ENCODE assay signal across 11 cellular contexts in the genomic region with DNA sequence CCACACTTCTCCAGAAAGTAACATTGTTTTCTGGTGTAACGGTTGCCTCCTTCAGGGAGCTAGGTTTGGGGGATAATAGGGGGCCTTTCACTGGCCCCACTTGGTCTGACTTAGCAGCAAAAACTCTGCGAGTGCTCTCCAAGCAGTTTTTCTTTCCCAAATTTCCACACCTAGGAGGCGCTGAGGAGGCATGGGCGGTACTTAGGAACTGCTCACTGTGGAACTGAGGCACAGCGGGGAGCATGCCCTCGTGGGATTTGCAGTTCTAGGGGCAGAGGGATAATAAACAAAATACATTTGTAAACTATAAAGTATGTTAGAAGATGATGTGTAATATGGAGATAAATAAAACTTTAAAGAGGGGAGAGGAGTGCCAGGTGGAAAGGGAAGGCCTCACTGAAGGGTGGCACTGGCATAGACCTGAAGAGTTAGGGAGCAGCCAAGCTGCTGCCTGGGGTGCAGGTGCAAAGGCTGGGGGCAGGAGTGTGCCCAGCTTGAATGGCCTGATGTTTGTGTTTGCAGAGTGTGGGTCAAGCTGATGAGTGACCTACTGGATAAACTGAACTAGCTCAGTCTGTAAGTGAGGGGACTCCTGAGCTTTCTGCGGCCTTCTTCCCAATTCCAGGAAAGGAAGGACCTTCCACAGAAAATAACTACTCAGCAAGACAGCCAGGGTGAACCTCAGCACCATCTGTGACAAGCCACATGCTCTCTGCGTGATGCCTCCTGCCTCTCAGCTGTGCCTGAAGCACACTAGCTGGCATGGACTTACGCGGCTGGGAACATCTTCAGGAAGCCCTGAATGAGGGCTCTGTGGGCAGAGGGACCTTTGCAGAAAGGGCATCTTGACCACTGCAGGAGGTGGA. TPM values are rescaled to one million over a fixed set of nuclear protein-coding genes. Genes with fewer than 3 reads are reported as not detected.
DNase-seq lines count a peak whose midpoint lies in the region; ATAC-seq and TF ChIP-seq lines count a peak whose summit lies in the region.
"Had no signal": no experiment of that assay in that cellular context is flagged by ENCODE, and none has a peak within 500 bp of the region (broad histone marks: within the 10 kb centered on the region; RNA-seq: fewer than 3 reads in every experiment).

No MANE protein-coding gene starts in this region.

- no peaks in the 10 kb centered on the region for H3K36me3 Mint-ChIP-seq in natural killer cell
- H3K36me3 Mint-ChIP-seq in natural killer cell treated with Interleukin-12 subunit alpha and Interleukin-12 subunit beta and Interleukin-15 and Interleukin-18, amount 100 ng/mL, for 72 hours = no peaks in the 10 kb centered on the region
- H3K36me3 Mint-ChIP-seq in naive thymus-derived CD4-positive, alpha-beta T cell = no peaks in the 10 kb centered on the region
- H3K36me3 Mint-ChIP-seq in activated CD4-positive, alpha-beta memory T cell treated with anti-CD3 and anti-CD28 coated beads, Interleukin-2, amount 10 ng/mL, durations not matched to agents 7 days and 5 days (ENCODE audit: low read depth) = no peaks in the 10 kb centered on the region
- H3K36me3 Mint-ChIP-seq: activated naive CD4-positive, alpha-beta T cell treated with anti-CD3 and anti-CD28 coated beads, Interleukin-2, amount 50 U/mL, for 24 hours had no signal

- H3K27me3 Mint-ChIP-seq in natural killer cell (ENCODE audit: low read depth in 2 of 2) = peaks cover 11 to 13% of the 10 kb centered on the region in 2 donors
- peaks cover 0 to 9% of the 10 kb centered on the region in 2 donors for H3K27me3 Mint-ChIP-seq in natural killer cell treated with Interleukin-12 subunit alpha and Interleukin-12 subunit beta and Interleukin-15 and Interleukin-18, amount 100 ng/mL, for 72 hours
- peaks cover 0 to 23% (median 0%) of the 10 kb centered on the region in 5 donors for H3K27me3 Mint-ChIP-seq in naive thymus-derived CD4-positive, alpha-beta T cell
- H3K27me3 Mint-ChIP-seq in activated CD4-positive, alpha-beta memory T cell treated with anti-CD3 and anti-CD28 coated beads, Interleukin-2, amount 10 ng/mL, durations not matched to agents 7 days and 5 days = peaks cover 10% of the 10 kb centered on the region
- H3K27me3 Mint-ChIP-seq: activated naive CD4-positive, alpha-beta T cell treated with anti-CD3 and anti-CD28 coated beads, Interleukin-2, amount 50 U/mL, for 24 hours had no signal

- H3K9me3 ChIP-seq in naive thymus-derived CD4-positive, alpha-beta T cell (ENCODE audit: control insufficient read depth in 2 of 3, low read length in 3 of 3) = no peaks in the 10 kb centered on the region

- peaks cover 13 to 23% of the 10 kb centered on the region in 2 donors for H3K4me1 Mint-ChIP-seq in natural killer cell
- peaks cover 0 to 4% of the 10 kb centered on the region in 2 donors for H3K4me1 Mint-ChIP-seq in natural killer cell treated with Interleukin-12 subunit alpha and Interleukin-12 subunit beta and Interleukin-15 and Interleukin-18, amount 100 ng/mL, for 72 hours (ENCODE audit: low read depth in 2 of 2)
- H3K4me1 Mint-ChIP-seq in naive thymus-derived CD4-positive, alpha-beta T cell = peaks cover 0 to 19% (median 8%) of the 10 kb centered on the region in 7 donors
- H3K4me1 Mint-ChIP-seq in activated CD4-positive, alpha-beta memory T cell treated with anti-CD3 and anti-CD28 coated beads, Interleukin-2, amount 10 ng/mL, durations not matched to agents 7 days and 5 days = peaks cover 15% of the 10 kb centered on the region

- H3K9me3 Mint-ChIP-seq in natural killer cell = no peaks in the 10 kb centered on the region
- H3K9me3 Mint-ChIP-seq in natural killer cell treated with Interleukin-12 subunit alpha and Interleukin-12 subunit beta and Interleukin-15 and Interleukin-18, amount 100 ng/mL, for 72 hours = no peaks in the 10 kb centered on the region
- no peaks in the 10 kb centered on the region for H3K9me3 Mint-ChIP-seq in naive thymus-derived CD4-positive, alpha-beta T cell
- no peaks in the 10 kb centered on the region for H3K9me3 Mint-ChIP-seq in activated CD4-positive, alpha-beta memory T cell treated with anti-CD3 and anti-CD28 coated beads, Interleukin-2, amount 10 ng/mL, durations not matched to agents 7 days and 5 days
- H3K9me3 Mint-ChIP-seq: activated naive CD4-positive, alpha-beta T cell treated with anti-CD3 and anti-CD28 coated beads, Interleukin-2, amount 50 U/mL, for 24 hours had no signal

- CTCF ChIA-PET in naive thymus-derived CD4-positive, alpha-beta T cell (lab: Charles Lee) = interaction anchor here (1.3 kb wide), 1 partner anchor 34 kb away, joined by 5 read pairs; a partner anchor contains a TSS
- CTCF ChIA-PET in activated CD4-positive, alpha-beta memory T cell treated with anti-CD3 and anti-CD28 coated beads, Interleukin-2, amount 10 ng/mL, durations not matched to agents 7 days and 5 days (lab: Charles Lee) = interaction anchor here (1.6 kb wide), 1 partner anchor 34 kb away, joined by 4 read pairs; a partner anchor contains a TSS

- intact Hi-C loops in natural killer cell (cut with micrococcal nuclease) = no loop called here
- intact Hi-C loops in naive thymus-derived CD4-positive, alpha-beta T cell (cut with micrococcal nuclease) = loop anchor here in 1 of 2 donors (10.0 kb wide), 1 partner anchor 257 kb away; no protein-coding TSS in a partner anchor

- H3K36me3 ChIP-seq in naive thymus-derived CD4-positive, alpha-beta T cell (ENCODE audit: control insufficient read depth in 2 of 3, insufficient read depth in 3 of 3, low read length in 3 of 3) = no peaks in the 10 kb centered on the region

- H3K4me3 Mint-ChIP-seq in natural killer cell = peak overlapping the region; percentile 4
- no peak overlapping the region for H3K4me3 Mint-ChIP-seq in natural killer cell treated with Interleukin-12 subunit alpha and Interleukin-12 subunit beta and Interleukin-15 and Interleukin-18, amount 100 ng/mL, for 72 hours
- peak overlapping the region in 3 of 10 donors; percentile 42 to 81 (median 81) for H3K4me3 Mint-ChIP-seq in naive thymus-derived CD4-positive, alpha-beta T cell
- no peak overlapping the region for H3K4me3 Mint-ChIP-seq in activated CD4-positive, alpha-beta memory T cell treated with anti-CD3 and anti-CD28 coated beads, Interleukin-2, amount 10 ng/mL, durations not matched to agents 7 days and 5 days

- no peaks in the 10 kb centered on the region for H3K4me1 ChIP-seq in naive thymus-derived CD4-positive, alpha-beta T cell (ENCODE audit: control insufficient read depth in 2 of 2, insufficient read depth in 2 of 2, low read length in 2 of 2)

- POLR2A ChIA-PET in naive thymus-derived CD4-positive, alpha-beta T cell (lab: Charles Lee) = interaction anchor here (0.9 to 4.4 kb wide), 2 partner anchors 34 to 344 kb away, joined by 3 to 30 read pairs; a partner anchor contains a TSS
- POLR2A ChIA-PET in activated CD4-positive, alpha-beta memory T cell treated with anti-CD3 and anti-CD28 coated beads, Interleukin-2, amount 10 ng/mL, durations not matched to agents 7 days and 5 days (lab: Charles Lee) = interaction anchor here (0.9 to 2.9 kb wide), 2 partner anchors 34 to 78 kb away, joined by 3 to 13 read pairs; a partner anchor contains a TSS

- H3K27me3 ChIP-seq in naive thymus-derived CD4-positive, alpha-beta T cell (ENCODE audit: control insufficient read depth in 2 of 2, insufficient read depth in 2 of 2, low read length in 2 of 2) = no peaks in the 10 kb centered on the region

- no peak for TF ChIP-seq CTCF in natural killer cell (IDR thresholded peaks at IDR 0.05)

- no peak overlapping the region for H3K4me3 ChIP-seq in naive thymus-derived CD4-positive, alpha-beta T cell (ENCODE audit: low read length)

- peak overlapping the region; percentile 79 for H3K27ac ChIP-seq in caudate nucleus (ENCODE audit: low read depth, low read length)
- H3K27ac ChIP-seq in naive thymus-derived CD4-positive, alpha-beta T cell (ENCODE audit: low read depth, low read length) = no peak overlapping the region

- no peak overlapping the region for H3K27ac Mint-ChIP-seq in natural killer cell
- no peak overlapping the region for H3K27ac Mint-ChIP-seq in natural killer cell treated with Interleukin-12 subunit alpha and Interleukin-12 subunit beta and Interleukin-15 and Interleukin-18, amount 100 ng/mL, for 72 hours
- peak overlapping the region in 1 of 9 donors; percentile 3 for H3K27ac Mint-ChIP-seq in naive thymus-derived CD4-positive, alpha-beta T cell
- no peak overlapping the region for H3K27ac Mint-ChIP-seq in activated CD4-positive, alpha-beta memory T cell treated with anti-CD3 and anti-CD28 coated beads, Interleukin-2, amount 10 ng/mL, durations not matched to agents 7 days and 5 days
- H3K27ac Mint-ChIP-seq: activated naive CD4-positive, alpha-beta T cell treated with anti-CD3 and anti-CD28 coated beads, Interleukin-2, amount 50 U/mL, for 24 hours had no signal

- DNase-seq in natural killer cell = no peak
- DNase-seq in natural killer cell treated with Interleukin-12 subunit alpha and Interleukin-12 subunit beta and Interleukin-15 and Interleukin-18, amount 100 ng/mL, for 72 hours (ENCODE audit: low spot score) = no peak
- DNase-seq in caudate nucleus (lab: John Stamatoyannopoulos, UW) = peak in 3 of 61 donors; percentile 8 to 66 (median 27)
- peak; percentile 33 to 43 for DNase-seq in lung microvascular endothelial cell (ENCODE audit: low read depth in 2 of 2)
- DNase-seq in naive thymus-derived CD4-positive, alpha-beta T cell = no peak
- DNase-seq in activated CD4-positive, alpha-beta memory T cell treated with anti-CD3 and anti-CD28 coated beads, Interleukin-2, amount 10 ng/mL, durations not matched to agents 7 days and 5 days = no peak
- no peak for DNase-seq in effector CD8-positive, alpha-beta T cell (lab: John Stamatoyannopoulos, UW)
- DNase-seq: KBM-7; stimulated activated CD4-positive, alpha-beta T cell treated with anti-CD3 and anti-CD28 coated beads, Interleukin-4, amount 100 ng/mL, for 24 hours had no signal

- ATAC-seq in natural killer cell (no peak), HG02973 (IDR thresholded peaks at IDR 0.05; ENCODE audit: unreplicated experiment) (no peak)
- no peak for ATAC-seq in natural killer cell treated with Interleukin-12 subunit alpha and Interleukin-12 subunit beta and Interleukin-15 and Interleukin-18, amount 100 ng/mL, for 72 hours
- no peak for ATAC-seq in naive thymus-derived CD4-positive, alpha-beta T cell

RNA-seq across cellular contexts. Expression of a gene that starts 1.9 kb away (rescaled TPM):
- total RNA-seq in natural killer cell = 1 to 10 TPM; 1.1 to 2.3 (median 1.5) TPM
- 1 to 10 TPM; 1.6 to 2.4 TPM for total RNA-seq in natural killer cell treated with Interleukin-12 subunit alpha and Interleukin-12 subunit beta and Interleukin-15 and Interleukin-18, amount 100 ng/mL, for 72 hours
- total RNA-seq in lung microvascular endothelial cell = 27.2 and 50.4 TPM in 2 replicates
- total RNA-seq in naive thymus-derived CD4-positive, alpha-beta T cell = 1 to 10 TPM; 1.5 to 3.2 (median 2.0) TPM
- polyA plus RNA-seq in naive thymus-derived CD4-positive, alpha-beta T cell = under 1 TPM; 0.66 to 0.83 TPM
- total RNA-seq in activated CD4-positive, alpha-beta memory T cell treated with anti-CD3 and anti-CD28 coated beads, Interleukin-2, amount 10 ng/mL, durations not matched to agents 7 days and 5 days = 1 to 10 TPM in 1 of 2 experiments, under 1 TPM in 1; 0.93 to 1.0 TPM

RNA-seq across cellular contexts. Expression of a gene that starts 34.2 kb away (rescaled TPM):
- 100 to 1,000 TPM in 1 of 3 donors, 10 to 100 TPM in 2; 83.1 to 116 (median 93.0) TPM for total RNA-seq in natural killer cell
- total RNA-seq in natural killer cell treated with Interleukin-12 subunit alpha and Interleukin-12 subunit beta and Interleukin-15 and Interleukin-18, amount 100 ng/mL, for 72 hours = 100 to 1,000 TPM; 183 to 194 TPM
- total RNA-seq in lung microvascular endothelial cell = 136 and 170 TPM in 2 replicates
- total RNA-seq in naive thymus-derived CD4-positive, alpha-beta T cell = 100 to 1,000 TPM in 3 of 5 experiments, 10 to 100 TPM in 2; 76.1 to 193 (median 145) TPM
- 100 to 1,000 TPM; 179 to 349 TPM for polyA plus RNA-seq in naive thymus-derived CD4-positive, alpha-beta T cell
- total RNA-seq in activated CD4-positive, alpha-beta memory T cell treated with anti-CD3 and anti-CD28 coated beads, Interleukin-2, amount 10 ng/mL, durations not matched to agents 7 days and 5 days = 100 to 1,000 TPM; 246 to 253 TPM

Comparison
In these comparisons a context has a peak if more than half of its experiments do, and no peak if none do; other contexts are left out.
1. DNase-seq: peak in lung microvascular endothelial cell (2 of 2); none in natural killer cell (single experiment), natural killer cell treated with Interleukin-12 subunit alpha and Interleukin-12 subunit beta and Interleukin-15 and Interleukin-18, amount 100 ng/mL, for 72 hours (single experiment), naive thymus-derived CD4-positive, alpha-beta T cell (0 of 9), activated CD4-positive, alpha-beta memory T cell treated with anti-CD3 and anti-CD28 coated beads, Interleukin-2, amount 10 ng/mL, durations not matched to agents 7 days and 5 days (single experiment) and effector CD8-positive, alpha-beta T cell (single experiment).